In the genomic region with DNA sequence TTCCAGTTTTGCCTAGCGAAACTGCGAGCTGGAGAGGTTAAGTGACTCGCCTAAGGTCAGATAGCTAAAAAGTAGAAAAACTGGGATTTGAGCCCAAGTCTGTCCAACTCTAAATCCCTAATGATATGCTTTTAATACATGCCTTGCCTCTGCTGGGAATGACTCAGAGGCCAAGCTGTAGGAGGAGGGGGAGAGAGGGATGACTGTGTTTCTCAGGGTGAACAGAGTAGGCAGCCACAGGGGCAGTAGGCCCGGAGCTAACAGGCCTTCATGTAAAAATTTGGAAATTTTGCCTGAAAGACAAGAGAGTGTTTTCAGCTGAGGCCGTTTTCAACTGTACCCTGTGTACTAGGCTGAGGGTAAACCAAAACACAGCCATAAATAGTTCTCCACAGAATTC, we compare ENCODE assay signal across 10 cellular contexts.
DNase-seq lines count a peak whose midpoint lies in the region; ATAC-seq, FAIRE-seq and TF ChIP-seq lines count a peak whose summit lies in the region.
"Had no signal": no experiment of that assay in that cellular context is flagged by ENCODE, and none has a peak within 500 bp of the region (broad histone marks: within the 10 kb centered on the region; RNA-seq: fewer than 3 reads in every experiment).

No MANE protein-coding gene starts in this region.

- H3K27ac ChIP-seq in kidney (ENCODE audit: low read depth in 2 of 2, low read length in 2 of 2), result no peak overlapping the region

- no peaks in the 10 kb centered on the region for H3K9me3 ChIP-seq in kidney (ENCODE audit: control insufficient read depth in 1 of 2, low read length in 2 of 2)

- no peaks in the 10 kb centered on the region for H3K36me3 ChIP-seq in kidney (ENCODE audit: control insufficient read depth in 1 of 2, insufficient read depth in 2 of 2, low read length in 2 of 2)

- H3K4me3 ChIP-seq in HFF-Myc (replicated peaks; ENCODE audit: low read depth, low read length) (no peak overlapping the region), kidney (ENCODE audit: low read length in 2 of 2) (no peak overlapping the region)

- no peaks in the 10 kb centered on the region for H3K27me3 Mint-ChIP-seq in activated T-cell treated with anti-CD3 and anti-CD28 coated beads, Interleukin-2, amount 50 U/mL, for 4 hours (ENCODE audit: low read depth)

- FAIRE-seq in kidney (lab: Jason Lieb, UNC), result no peak
- FAIRE-seq: GM12892 had no signal

- no peak overlapping the region for H3K4me3 Mint-ChIP-seq in activated T-cell treated with anti-CD3 and anti-CD28 coated beads, Interleukin-2, amount 50 U/mL, for 4 hours

- no peak overlapping the region for H3K9ac ChIP-seq in kidney (ENCODE audit: low read length in 2 of 2)

- DNase-seq in HFF-Myc (ENCODE audit: extremely low read depth, low read depth) (peak; percentile 91), brain pericyte (ENCODE audit: low read depth, low spot score) (peak; percentile 76), kidney (peak; percentile 80), smooth muscle cell of the brain vasculature (ENCODE audit: low read depth, low spot score) (peak; percentile 80), hippocampal formation (lab: John Stamatoyannopoulos, UW) (no peak), NCI-H748 treated with DMSO at 0.1 percent for 48 hours (lab: John Stamatoyannopoulos, UW) (no peak)
- no peak for DNase-seq in activated T-cell treated with anti-CD3 and anti-CD28 coated beads, Interleukin-2, amount 50 U/mL, for 4 hours
- DNase-seq: NCI-H774 had no signal

- intact Hi-C loops in kidney (cut with DNase I), result loop anchor here (10.0 kb wide), 1 partner anchor 962 kb away; no protein-coding TSS in a partner anchor

- no peaks in the 10 kb centered on the region for H3K4me1 Mint-ChIP-seq in activated T-cell treated with anti-CD3 and anti-CD28 coated beads, Interleukin-2, amount 50 U/mL, for 4 hours (ENCODE audit: low read depth)

- ATAC-seq in GM19463 (IDR thresholded peaks at IDR 0.05; ENCODE audit: unreplicated experiment), result no peak
- ATAC-seq in activated T-cell treated with anti-CD3 and anti-CD28 coated beads, Interleukin-2, amount 50 U/mL, for 4 hours, result no peak

- H3K4me1 ChIP-seq in kidney (ENCODE audit: control insufficient read depth in 1 of 2, insufficient read depth in 1 of 2, low read depth in 1 of 2, low read length in 2 of 2), result no peaks in the 10 kb centered on the region

- H3K36me3 Mint-ChIP-seq in activated T-cell treated with anti-CD3 and anti-CD28 coated beads, Interleukin-2, amount 50 U/mL, for 4 hours (ENCODE audit: insufficient read depth), result no peaks in the 10 kb centered on the region

- H3K9me3 Mint-ChIP-seq in activated T-cell treated with anti-CD3 and anti-CD28 coated beads, Interleukin-2, amount 50 U/mL, for 4 hours, result no peaks in the 10 kb centered on the region

- TF ChIP-seq CTCF in HFF-Myc (IDR thresholded peaks at IDR 0.05; ENCODE audit: low read depth, low read length, missing control alignments), result no peak
- TF ChIP-seq CTCF in kidney (IDR thresholded peaks at IDR 0.05; ENCODE audit: borderline replicate concordance, extremely low read depth, insufficient read depth), result no peak

Comparison
In these comparisons a context has a peak if more than half of its experiments do, and no peak if none do; other contexts are left out.
1. DNase-seq: peak in HFF-Myc (single experiment), brain pericyte (single experiment), kidney (single experiment) and smooth muscle cell of the brain vasculature (single experiment); none in hippocampal formation (0 of 2), activated T-cell treated with anti-CD3 and anti-CD28 coated beads, Interleukin-2, amount 50 U/mL, for 4 hours (single experiment) and NCI-H748 treated with DMSO at 0.1 percent for 48 hours (single experiment).